Comparison of ENCODE assay signal across 11 cellular contexts in genomic region chr20:49584418-49585382, GRCh38. TPM values are rescaled to one million over a fixed set of nuclear protein-coding genes. Genes with fewer than 3 reads are reported as not detected.
DNase-seq lines count a peak whose midpoint lies in the region; ATAC-seq and TF ChIP-seq lines count a peak whose summit lies in the region.
"Had no signal": no experiment of that assay in that cellular context is flagged by ENCODE, and none has a peak within 500 bp of the region (broad histone marks: within the 10 kb centered on the region; RNA-seq: fewer than 3 reads in every experiment).

No MANE protein-coding gene starts in this region.

- H2AK5ac ChIP-seq in H9 (ENCODE audit: insufficient read length, low read length), result no peak overlapping the region

- H2BK12ac ChIP-seq in H9 (ENCODE audit: insufficient read length, low read depth, low read length), result no peak overlapping the region

- H3K4me1 ChIP-seq in HCT116 (ENCODE audit: control insufficient read depth in 1 of 2, insufficient read depth in 2 of 2, low read length in 2 of 2) (peaks cover 7 to 17% of the 10 kb centered on the region in 2 experiments), PC-3 (ENCODE audit: insufficient read depth, low read length) (peaks cover 32% of the 10 kb centered on the region), hepatocyte (ENCODE audit: insufficient read depth) (peaks cover 51% of the 10 kb centered on the region), prostate gland (replicated peaks) (peaks cover 4% of the 10 kb centered on the region), H9 (ENCODE audit: insufficient read depth, low read length) (no peaks in the 10 kb centered on the region)

- no peak overlapping the region for H4K91ac ChIP-seq in H9 (ENCODE audit: insufficient read length, low read depth, low read length)

- H4K20me1 ChIP-seq in HCT116 (ENCODE audit: insufficient read depth) (no peaks in the 10 kb centered on the region), PC-3 (ENCODE audit: low read length) (no peaks in the 10 kb centered on the region), hepatocyte (ENCODE audit: insufficient read depth, poor library complexity, severe bottlenecking) (no peaks in the 10 kb centered on the region), H9 (ENCODE audit: control insufficient read depth, insufficient read depth, insufficient read length) (no peaks in the 10 kb centered on the region)

- no peak overlapping the region for H4K5ac ChIP-seq in H9 (ENCODE audit: insufficient read length, low read depth, low read length)

- no peak overlapping the region for H3K18ac ChIP-seq in H9 (ENCODE audit: insufficient read length, low read depth, low read length)

- no peak overlapping the region for H3K14ac ChIP-seq in H9 (ENCODE audit: insufficient read depth, low read length)

- no peak for ATAC-seq in HCT116
- ATAC-seq in PC-3, result no peak

- H3K9me2 ChIP-seq in HCT116 (ENCODE audit: insufficient read depth) (no peaks in the 10 kb centered on the region), PC-3 (replicated peaks; ENCODE audit: low read length) (no peaks in the 10 kb centered on the region), hepatocyte (replicated peaks; ENCODE audit: insufficient read depth) (no peaks in the 10 kb centered on the region)

- no peaks in the 10 kb centered on the region for H3K23me2 ChIP-seq in H9 (ENCODE audit: insufficient read length, low read depth, low read length, poor library complexity, severe bottlenecking)

- no peak overlapping the region for H3K4ac ChIP-seq in H9 (ENCODE audit: low read depth, low read length)

- RAD21 ChIA-PET in HCT116 (lab: Charles Lee; ENCODE audit: low non-redundant PET in 1 of 2, low total read pairs in 2 of 2, uncharacterized antibody in 2 of 2, unreplicated experiment in 2 of 2), result no interaction called here

- H3K9ac ChIP-seq in HCT116 (ENCODE audit: low read length), result no peak overlapping the region
- H3K9ac ChIP-seq in PC-3 (ENCODE audit: low read length), result no peak overlapping the region
- H3K9ac ChIP-seq in H9 (ENCODE audit: extremely low read depth, insufficient read length, low read length), result no peak overlapping the region
- H3K9ac ChIP-seq: KMS-11 had no signal

- peaks cover 4% of the 10 kb centered on the region in 2 experiments; a peak in 2 of 5 replicates for H3K9me3 Mint-ChIP-seq in H9

- H3K23ac ChIP-seq in H9 (ENCODE audit: insufficient read length, low read depth, low read length), result no peak overlapping the region

- no peak overlapping the region for H4K8ac ChIP-seq in H9 (replicated peaks; ENCODE audit: insufficient read length, low read depth, low read length)

- no peak overlapping the region for H3K56ac ChIP-seq in H9 (ENCODE audit: insufficient read length, low read depth, low read length)

- H3K4me1 Mint-ChIP-seq in H9, result peaks cover 8% of the 10 kb centered on the region in 2 experiments

- H2AFZ ChIP-seq in HCT116 (ENCODE audit: low read depth, low read length, poor library complexity, severe bottlenecking), result no peak overlapping the region
- peak overlapping the region; percentile 20 for H2AFZ ChIP-seq in PC-3 (ENCODE audit: low read length)
- H2AFZ ChIP-seq in hepatocyte, result no peak overlapping the region
- H2AFZ ChIP-seq in H9 (ENCODE audit: low read length), result no peak overlapping the region

- no TSS peak for BruUV-seq in HCT116 (replicated peaks; lab: Mats Ljungman, UMichigan)
- no TSS peak for BruUV-seq in PC-3 (replicated peaks; lab: Mats Ljungman, UMichigan)

- no peak overlapping the region for H2BK5ac ChIP-seq in H9 (ENCODE audit: insufficient read length, low read length)

- TF ChIP-seq CTCF in HCT116 (IDR thresholded peaks at IDR 0.05 in 2 of 3, conservative IDR thresholded peaks at IDR 0.05 in 1 of 3; ENCODE audit: borderline replicate concordance in 1 of 3, insufficient read depth in 1 of 3, low read depth in 2 of 3, low read length in 2 of 3) (no peak), PC-3 (conservative IDR thresholded peaks at IDR 0.05; ENCODE audit: low read depth, low read length) (no peak), hepatocyte (IDR thresholded peaks at IDR 0.05; ENCODE audit: poor library complexity) (no peak), prostate gland (IDR thresholded peaks at IDR 0.05) (no peak), H9 (conservative IDR thresholded peaks at IDR 0.05) (no peak)

- no peak for TF ChIP-seq POLR2A in HCT116 (IDR thresholded peaks at IDR 0.05; ENCODE audit: borderline replicate concordance, extremely low read depth, insufficient read depth, insufficient read length)
- TF ChIP-seq POLR2A in prostate gland (IDR thresholded peaks at IDR 0.05), result no peak

- peaks cover 0 to 4% (median 2%) of the 10 kb centered on the region in 3 experiments; a peak in 3 of 7 replicates for H3K36me3 Mint-ChIP-seq in H9 (ENCODE audit: insufficient read depth in 1 of 3, low read depth in 3 of 3)

- CTCF ChIA-PET in HCT116 (lab: Charles Lee) (no interaction called here), PC-3 (lab: Charles Lee) (interaction anchor here (0.6 kb wide), 1 partner anchor 24 kb away, joined by 3 read pairs; no protein-coding TSS in a partner anchor)

- no peak overlapping the region for H2BK15ac ChIP-seq in H9 (ENCODE audit: low read depth, low read length)

- TF ChIP-seq RAD21 in HCT116 (IDR thresholded peaks at IDR 0.05; ENCODE audit: low read depth), result no peak

- intact Hi-C loops in HCT116 (cut with micrococcal nuclease), result no loop called here
- intact Hi-C loops in PC-3 (cut with micrococcal nuclease), result no loop called here
- intact Hi-C loops in prostate gland (cut with DNase I), result loop anchor here (10.0 kb wide), 1 partner anchor 200 kb away; no protein-coding TSS in a partner anchor

- H3K27ac Mint-ChIP-seq in H9, result 0 out of 7 replicates have a peak overlapping the region, but pooled peaks of 1 of the 3 experiments have one; percentile 41

- POLR2A ChIA-PET in HCT116 (lab: Charles Lee) (no interaction called here), PC-3 (lab: Charles Lee; ENCODE audit: unreplicated experiment) (no interaction called here)

- no peaks in the 10 kb centered on the region for H3K36me3 ChIP-seq in HCT116 (ENCODE audit: control insufficient read depth in 1 of 2, insufficient read depth in 2 of 2, low read length in 2 of 2)
- H3K36me3 ChIP-seq in PC-3 (ENCODE audit: low read depth, low read length), result no peaks in the 10 kb centered on the region
- no peaks in the 10 kb centered on the region for H3K36me3 ChIP-seq in hepatocyte (replicated peaks; ENCODE audit: insufficient read depth, low read depth)
- H3K36me3 ChIP-seq in prostate gland, result no peaks in the 10 kb centered on the region

- H3K79me2 ChIP-seq in HCT116 (ENCODE audit: insufficient read depth, low read length), result no peaks in the 10 kb centered on the region
- no peaks in the 10 kb centered on the region for H3K79me2 ChIP-seq in PC-3 (ENCODE audit: low read length)
- no peaks in the 10 kb centered on the region for H3K79me2 ChIP-seq in hepatocyte
- H3K79me2 ChIP-seq in H9 (ENCODE audit: insufficient read depth, low read length), result no peaks in the 10 kb centered on the region

- no peaks in the 10 kb centered on the region for H3K79me1 ChIP-seq in H9 (ENCODE audit: insufficient read depth, low read depth, low read length, poor library complexity, severe bottlenecking)

- peaks cover 0 to 7% of the 10 kb centered on the region in 2 experiments; a peak in 1 of 4 replicates for H3K9me3 ChIP-seq in HCT116 (ENCODE audit: control insufficient read depth in 1 of 2, insufficient read depth in 1 of 2, low read depth in 1 of 2, low read length in 2 of 2)
- H3K9me3 ChIP-seq in PC-3 (ENCODE audit: low read length), result 0 out of 2 replicates have a peak, but pooled peaks cover 5% of the 10 kb centered on the region
- H3K9me3 ChIP-seq in hepatocyte (ENCODE audit: low read depth), result no peaks in the 10 kb centered on the region
- H3K9me3 ChIP-seq in prostate gland, result no peaks in the 10 kb centered on the region
- H3K9me3 ChIP-seq in H9 (ENCODE audit: control insufficient read depth, low read depth, low read length), result no peaks in the 10 kb centered on the region

- H3K4me2 ChIP-seq in HCT116 (ENCODE audit: low read length), result peak overlapping the region; percentile 60; the same call in 1 of the 2 replicates
- no peak overlapping the region for H3K4me2 ChIP-seq in PC-3 (ENCODE audit: low read length)
- H3K4me2 ChIP-seq in hepatocyte, result peak overlapping the region; percentile 55
- H3K4me2 ChIP-seq in H9 (ENCODE audit: insufficient read depth, insufficient read length, low read length), result no peak overlapping the region
- H3K4me2 ChIP-seq: KMS-11 had no signal

- no peak overlapping the region for H3K4me3 Mint-ChIP-seq in H9

- H3K4me3 ChIP-seq in HCT116 (replicated peaks in 1 of 2; ENCODE audit: low read depth in 1 of 2, low read length in 2 of 2), result no peak overlapping the region
- no peak overlapping the region for H3K4me3 ChIP-seq in PC-3 (ENCODE audit: low read length)
- H3K4me3 ChIP-seq in hepatocyte, result no peak overlapping the region
- no peak overlapping the region for H3K4me3 ChIP-seq in prostate gland

- H3K27ac ChIP-seq in HCT116 (ENCODE audit: low read depth, low read length), result no peak overlapping the region
- H3K27ac ChIP-seq in PC-3 (ENCODE audit: low read length), result no peak overlapping the region
- peak overlapping the region; percentile 99 for H3K27ac ChIP-seq in hepatocyte
- H3K27ac ChIP-seq in prostate gland, result peak overlapping the region; percentile 34 to 49
- no peak overlapping the region for H3K27ac ChIP-seq in H9 (ENCODE audit: insufficient read length, low read depth, low read length)
- H3K27ac ChIP-seq: KMS-11 had no signal

- WGBS in hepatocyte (ENCODE audit: low lambda C conversion rate, missing lambda C conversion rate), result 76% methylated on average over 14 of the region's 14 CpGs
- 66% methylated on average over 14 of the region's 14 CpGs for WGBS in prostate gland
- WGBS in H9 (ENCODE audit: extremely low coverage, insufficient read length, low lambda C conversion rate), result no CpG with 5 or more reads among the region's 14 CpGs

- H2BK120ac ChIP-seq in H9 (ENCODE audit: low read depth, low read length, poor library complexity, severe bottlenecking), result no peak overlapping the region

- DNase-seq in HCT116 (ENCODE audit: low read depth, low spot score), result no peak
- peak; percentile 30 for DNase-seq in PC-3
- peak; percentile 35 for DNase-seq in hepatocyte (ENCODE audit: low spot score)
- no peak for DNase-seq in prostate gland (ENCODE audit: low spot score)
- no peak for DNase-seq in NAMALWA (ENCODE audit: low spot score)
- no peak for DNase-seq in H9
- DNase-seq in UCSD-AML1 (lab: John Stamatoyannopoulos, UW; ENCODE audit: unreplicated experiment), result no peak
- no peak for DNase-seq in NCI-H526 (lab: John Stamatoyannopoulos, UW)
- DNase-seq: activated gamma-delta T cell; effector CD4-positive, alpha-beta T cell had no signal

- no peaks in the 10 kb centered on the region for H3F3A ChIP-seq in PC-3 (ENCODE audit: low read length, unreplicated experiment)

- H3K27me3 ChIP-seq in HCT116 (ENCODE audit: insufficient read depth, low read length) (no peaks in the 10 kb centered on the region), PC-3 (ENCODE audit: low read length) (no peaks in the 10 kb centered on the region), hepatocyte (no peaks in the 10 kb centered on the region), prostate gland (replicated peaks; ENCODE audit: insufficient read depth) (no peaks in the 10 kb centered on the region), H9 (ENCODE audit: insufficient read depth, low read length) (no peaks in the 10 kb centered on the region)

- no peak overlapping the region for H3T11ph ChIP-seq in H9 (ENCODE audit: low read length)

- no peak overlapping the region for H2BK20ac ChIP-seq in H9 (ENCODE audit: low read depth, low read length, poor library complexity, severe bottlenecking)

- peaks cover 2% of the 10 kb centered on the region for H3K27me3 Mint-ChIP-seq in H9 (ENCODE audit: low read depth)

RNA-seq across cellular contexts. Expression of gene PTGIS, which starts 16.8 kb away (rescaled TPM):
- total RNA-seq in HCT116 (2021; ENCODE audit: unreplicated experiment) (0.25 TPM), PC-3 (2014; rRNA removed) (0.18 TPM in 1 of 2 replicates, not detected in the other), hepatocyte (22.5 and 26.1 TPM in 2 replicates), prostate gland (10 to 100 TPM; 12.9 to 34.6 TPM), H9 (2021) (18.9 and 20.0 TPM in 2 replicates)
- polyA plus RNA-seq in HCT116 (2012), result not detected in 2 replicates
- 25.4 and 27.4 TPM in 2 replicates for polyA plus RNA-seq in hepatocyte

Comparison
In these comparisons a context has a peak if more than half of its experiments do, and no peak if none do; other contexts are left out.
1. DNase-seq: peak in PC-3 (single experiment) and hepatocyte (single experiment); none in HCT116 (single experiment), prostate gland (single experiment), NAMALWA (single experiment), H9 (single experiment), UCSD-AML1 (single experiment) and NCI-H526 (0 of 2).
2. H3K27ac ChIP-seq: peak in hepatocyte (single experiment) and prostate gland (2 of 2); none in HCT116 (single experiment), PC-3 (single experiment) and H9 (single experiment).
3. H3K4me2 ChIP-seq: peak in HCT116 (single experiment) and hepatocyte (single experiment); none in PC-3 (single experiment) and H9 (single experiment).
4. RNA of gene PTGIS, which starts 16.8 kb away (total RNA-seq): 12.9 to 34.6 TPM in prostate gland, 22.5 to 26.1 TPM in hepatocyte and 18.9 to 20.0 TPM in H9; 0.25 TPM in HCT116 (single experiment) and 0.18 TPM in PC-3; every median in the first group is over 10 times any median in the second.